In the genomic region with DNA sequence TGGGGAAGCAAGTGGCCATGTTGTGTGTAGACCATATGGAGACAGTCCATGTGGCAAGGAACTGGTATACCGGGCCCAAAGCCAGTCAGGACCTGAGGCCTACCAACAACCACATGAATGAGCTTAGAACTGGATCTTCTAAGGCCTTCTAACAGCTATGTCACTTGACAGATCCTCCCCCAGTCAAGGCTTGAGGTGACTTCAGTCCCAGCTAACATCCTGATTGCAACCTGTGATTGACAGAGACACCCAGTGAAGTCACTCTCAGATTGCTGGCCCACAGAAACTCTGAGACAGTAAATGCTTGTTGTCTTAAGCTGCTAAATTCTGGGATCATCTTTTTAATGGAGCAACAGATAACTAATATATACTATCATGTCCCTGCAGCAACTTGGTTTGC, we compare ENCODE assay signal across 17 cellular contexts. TPM values are rescaled to one million over a fixed set of nuclear protein-coding genes. Genes with fewer than 3 reads are reported as not detected.
DNase-seq lines count a peak whose midpoint lies in the region; ATAC-seq and TF ChIP-seq lines count a peak whose summit lies in the region.
"Had no signal": no experiment of that assay in that cellular context is flagged by ENCODE, and none has a peak within 500 bp of the region (broad histone marks: within the 10 kb centered on the region; RNA-seq: fewer than 3 reads in every experiment).

No MANE protein-coding gene starts in this region.

- ATAC-seq in GM19035 (IDR thresholded peaks at IDR 0.05; ENCODE audit: unreplicated experiment) (peak; percentile 68), HG02571 (IDR thresholded peaks at IDR 0.05; ENCODE audit: unreplicated experiment) (peak; percentile 65), HG03354 (IDR thresholded peaks at IDR 0.05; ENCODE audit: poor library complexity, severe bottlenecking, unreplicated experiment) (peak; percentile 73)
- ATAC-seq: left ventricle myocardium superior had no signal

- TF ChIP-seq CTCF in GM10266 (IDR thresholded peaks at IDR 0.05; ENCODE audit: control insufficient read depth, insufficient read depth, low read depth, missing control alignments): no peak

- intact Hi-C loops in posterior cingulate gyrus (cut with DNase I): no loop called here

- no peak overlapping the region for H3K27ac Mint-ChIP-seq in activated CD4-positive, alpha-beta memory T cell treated with anti-CD3 and anti-CD28 coated beads, Interleukin-2, amount 10 ng/mL, durations not matched to agents 7 days and 5 days
- H3K27ac Mint-ChIP-seq: activated B cell treated with CpG ODN at 0.5 μM for 24 hours had no signal

- CTCF ChIA-PET in activated CD4-positive, alpha-beta memory T cell treated with anti-CD3 and anti-CD28 coated beads, Interleukin-2, amount 10 ng/mL, durations not matched to agents 7 days and 5 days (lab: Charles Lee): no interaction called here

- POLR2A ChIA-PET in activated CD4-positive, alpha-beta memory T cell treated with anti-CD3 and anti-CD28 coated beads, Interleukin-2, amount 10 ng/mL, durations not matched to agents 7 days and 5 days (lab: Charles Lee): no interaction called here

- H3K4me3 Mint-ChIP-seq in activated CD4-positive, alpha-beta memory T cell treated with anti-CD3 and anti-CD28 coated beads, Interleukin-2, amount 10 ng/mL, durations not matched to agents 7 days and 5 days: no peak overlapping the region
- H3K4me3 Mint-ChIP-seq: activated B cell treated with CpG ODN at 0.5 μM for 24 hours had no signal

- H3K36me3 Mint-ChIP-seq in activated CD4-positive, alpha-beta memory T cell treated with anti-CD3 and anti-CD28 coated beads, Interleukin-2, amount 10 ng/mL, durations not matched to agents 7 days and 5 days (ENCODE audit: low read depth): peaks cover 24% of the 10 kb centered on the region

- H3K9me3 Mint-ChIP-seq in activated CD4-positive, alpha-beta memory T cell treated with anti-CD3 and anti-CD28 coated beads, Interleukin-2, amount 10 ng/mL, durations not matched to agents 7 days and 5 days: no peaks in the 10 kb centered on the region
- H3K9me3 Mint-ChIP-seq: activated B cell treated with CpG ODN at 0.5 μM for 24 hours had no signal

- H3K27me3 Mint-ChIP-seq in activated CD4-positive, alpha-beta memory T cell treated with anti-CD3 and anti-CD28 coated beads, Interleukin-2, amount 10 ng/mL, durations not matched to agents 7 days and 5 days: no peaks in the 10 kb centered on the region
- H3K27me3 Mint-ChIP-seq: activated B cell treated with CpG ODN at 0.5 μM for 24 hours had no signal

- DNase-seq in GM10266 (ENCODE audit: extremely low spot score) (peak; percentile 38), posterior cingulate gyrus (no peak), SW 1271 (lab: John Stamatoyannopoulos, UW) (no peak), NCI-H2227 treated with DMSO at 0.1 percent for 48 hours (lab: John Stamatoyannopoulos, UW) (no peak)
- DNase-seq in activated CD4-positive, alpha-beta memory T cell treated with anti-CD3 and anti-CD28 coated beads, Interleukin-2, amount 10 ng/mL, durations not matched to agents 7 days and 5 days: no peak
- DNase-seq: activated B cell treated with CpG ODN at 0.5 μM for 24 hours, brain microvascular endothelial cell, DMS153, hippocampal formation, left ventricle myocardium superior, NCI-H2029, SK-N-SH, small intestine, transverse colon had no signal

- H3K4me1 Mint-ChIP-seq in activated CD4-positive, alpha-beta memory T cell treated with anti-CD3 and anti-CD28 coated beads, Interleukin-2, amount 10 ng/mL, durations not matched to agents 7 days and 5 days: peaks cover 5% of the 10 kb centered on the region

RNA-seq across cellular contexts. Expression of a gene that starts 32.9 kb away (rescaled TPM):
- total RNA-seq in activated CD4-positive, alpha-beta memory T cell treated with anti-CD3 and anti-CD28 coated beads, Interleukin-2, amount 10 ng/mL, durations not matched to agents 7 days and 5 days: 10 to 100 TPM; 18.5 to 21.5 TPM
